1 cellular context compared by ENCODE assay signal in the genomic region with DNA sequence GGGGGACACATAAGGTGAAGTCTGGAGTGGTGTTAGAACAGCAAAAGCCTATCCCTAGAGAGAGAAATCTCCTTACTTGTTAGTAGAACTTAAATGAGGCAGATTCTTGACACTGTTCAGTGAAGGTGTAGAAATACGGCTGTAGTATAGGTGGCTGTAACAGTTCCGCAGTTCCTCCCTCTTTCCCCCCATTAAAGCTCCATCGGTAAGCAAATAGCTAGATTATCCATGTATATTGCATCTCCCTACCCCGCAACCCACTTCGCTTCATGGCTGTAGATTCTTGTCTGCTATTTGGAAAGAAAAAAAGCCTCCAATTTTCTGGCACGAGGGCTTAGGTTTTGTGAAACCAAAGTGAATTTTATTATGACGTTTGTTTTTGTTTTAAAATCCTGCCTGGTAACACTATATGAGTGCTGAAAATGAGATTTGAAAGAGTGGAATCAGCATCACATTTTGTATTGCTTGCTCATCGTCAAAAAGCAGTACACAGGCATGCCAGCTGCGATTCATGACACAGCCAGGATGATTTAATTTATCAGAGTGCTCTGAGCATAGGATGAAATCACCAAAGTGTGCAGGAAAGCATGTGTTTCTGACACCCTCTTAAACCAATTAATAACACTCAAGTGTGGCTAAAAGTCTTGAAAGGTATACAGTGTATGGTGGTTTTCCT.
TF ChIP-seq lines count a peak whose summit lies in the region.

No MANE protein-coding gene starts in this region.

TF ChIP-seq in HEK293, 187 proteins besides CTCF, POLR2A, EP300 and RAD21 (continued from another document):
- no peak for TF ChIP-seq MZF1 (tag by site-specific recombination; IDR thresholded peaks at IDR 0.05; ENCODE audit: borderline replicate concordance)
- no peak for TF ChIP-seq ZNF585B (tag by site-specific recombination; IDR thresholded peaks at IDR 0.05)
- no peak for TF ChIP-seq GLIS2 (tag by site-specific recombination; IDR thresholded peaks at IDR 0.05)
- TF ChIP-seq ZNF366 (tag by site-specific recombination; conservative IDR thresholded peaks at IDR 0.05), result peak; percentile 64
- TF ChIP-seq ZNF654 (tag by site-specific recombination; IDR thresholded peaks at IDR 0.05; ENCODE audit: low read depth), result no peak
- no peak for TF ChIP-seq ZNF416 (tag by site-specific recombination; IDR thresholded peaks at IDR 0.05)
- TF ChIP-seq, protein P1, sequence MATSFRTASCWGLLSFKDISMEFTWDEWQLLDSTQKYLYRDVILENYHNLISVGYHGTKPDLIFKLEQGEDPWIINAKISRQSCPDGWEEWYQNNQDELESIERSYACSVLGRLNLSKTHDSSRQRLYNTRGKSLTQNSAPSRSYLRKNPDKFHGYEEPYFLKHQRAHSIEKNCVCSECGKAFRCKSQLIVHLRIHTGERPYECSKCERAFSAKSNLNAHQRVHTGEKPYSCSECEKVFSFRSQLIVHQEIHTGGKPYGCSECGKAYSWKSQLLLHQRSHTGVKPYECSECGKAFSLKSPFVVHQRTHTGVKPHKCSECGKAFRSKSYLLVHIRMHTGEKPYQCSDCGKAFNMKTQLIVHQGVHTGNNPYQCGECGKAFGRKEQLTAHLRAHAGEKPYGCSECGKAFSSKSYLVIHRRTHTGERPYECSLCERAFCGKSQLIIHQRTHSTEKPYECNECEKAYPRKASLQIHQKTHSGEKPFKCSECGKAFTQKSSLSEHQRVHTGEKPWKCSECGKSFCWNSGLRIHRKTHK (tag by site-specific recombination; IDR thresholded peaks at IDR 0.05), result no peak
- TF ChIP-seq WT1 (tag by site-specific recombination; IDR thresholded peaks at IDR 0.05), result no peak
- TF ChIP-seq, protein P2, sequence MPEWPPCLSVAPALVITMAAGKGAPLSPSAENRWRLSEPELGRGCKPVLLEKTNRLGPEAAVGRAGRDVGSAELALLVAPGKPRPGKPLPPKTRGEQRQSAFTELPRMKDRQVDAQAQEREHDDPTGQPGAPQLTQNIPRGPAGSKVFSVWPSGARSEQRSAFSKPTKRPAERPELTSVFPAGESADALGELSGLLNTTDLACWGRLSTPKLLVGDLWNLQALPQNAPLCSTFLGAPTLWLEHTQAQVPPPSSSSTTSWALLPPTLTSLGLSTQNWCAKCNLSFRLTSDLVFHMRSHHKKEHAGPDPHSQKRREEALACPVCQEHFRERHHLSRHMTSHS (tag by site-specific recombination; IDR thresholded peaks at IDR 0.05), result no peak
- TF ChIP-seq KLF1 (tag by site-specific recombination; IDR thresholded peaks at IDR 0.05), result no peak
- TF ChIP-seq HOXA7 (CRISPR knock-in tag; IDR thresholded peaks at IDR 0.05; ENCODE audit: borderline replicate concordance), result no peak
- TF ChIP-seq, protein P3, sequence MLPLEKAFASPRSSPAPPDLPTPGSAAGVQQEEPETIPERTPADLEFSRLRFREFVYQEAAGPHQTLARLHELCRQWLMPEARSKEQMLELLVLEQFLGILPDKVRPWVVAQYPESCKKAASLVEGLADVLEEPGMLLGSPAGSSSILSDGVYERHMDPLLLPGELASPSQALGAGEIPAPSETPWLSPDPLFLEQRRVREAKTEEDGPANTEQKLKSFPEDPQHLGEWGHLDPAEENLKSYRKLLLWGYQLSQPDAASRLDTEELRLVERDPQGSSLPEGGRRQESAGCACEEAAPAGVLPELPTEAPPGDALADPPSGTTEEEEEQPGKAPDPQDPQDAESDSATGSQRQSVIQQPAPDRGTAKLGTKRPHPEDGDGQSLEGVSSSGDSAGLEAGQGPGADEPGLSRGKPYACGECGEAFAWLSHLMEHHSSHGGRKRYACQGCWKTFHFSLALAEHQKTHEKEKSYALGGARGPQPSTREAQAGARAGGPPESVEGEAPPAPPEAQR (tag by site-specific recombination; IDR thresholded peaks at IDR 0.05), result no peak
